In the genomic region with DNA sequence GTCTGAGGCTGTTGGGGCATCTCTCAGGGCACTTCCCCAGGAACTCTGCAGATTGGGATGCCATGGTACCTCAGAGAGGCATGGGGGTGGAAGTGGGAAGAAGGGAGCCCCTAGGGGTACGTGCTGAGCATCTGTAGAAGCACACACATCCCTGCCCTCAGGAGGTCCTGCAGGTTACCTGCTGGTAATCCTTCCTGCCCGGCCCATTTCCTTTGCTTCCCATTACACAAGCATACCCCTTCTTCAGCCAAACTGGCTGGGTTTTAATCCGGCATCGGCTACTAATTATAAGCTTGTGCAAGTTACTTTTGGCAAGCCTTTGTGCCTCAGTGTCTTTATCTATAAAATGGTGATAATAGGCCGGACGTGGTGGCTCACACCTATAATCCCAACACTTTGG, we compare ENCODE assay signal across 12 cellular contexts. TPM values are rescaled to one million over a fixed set of nuclear protein-coding genes. Genes with fewer than 3 reads are reported as not detected.
DNase-seq lines count a peak whose midpoint lies in the region; ATAC-seq and TF ChIP-seq lines count a peak whose summit lies in the region.
"Had no signal": no experiment of that assay in that cellular context is flagged by ENCODE, and none has a peak within 500 bp of the region (broad histone marks: within the 10 kb centered on the region; RNA-seq: fewer than 3 reads in every experiment).

No MANE protein-coding gene starts in this region.

- TF ChIP-seq CTCF in heart left ventricle (IDR thresholded peaks at IDR 0.05) = no peak
- TF ChIP-seq CTCF in VCaP (conservative IDR thresholded peaks at IDR 0.05) = no peak
- no peak for TF ChIP-seq CTCF in thoracic aorta (IDR thresholded peaks at IDR 0.05)

- H2BK5ac ChIP-seq in mesenchymal stem cell (ENCODE audit: low read depth, low read length, poor library complexity, severe bottlenecking) = no peak overlapping the region

- H3K9ac ChIP-seq in mesenchymal stem cell (ENCODE audit: low read length) = no peak overlapping the region

- peak overlapping the region; percentile 13 for H2BK15ac ChIP-seq in mesenchymal stem cell (ENCODE audit: low read depth, poor library complexity, severe bottlenecking)

- H3K14ac ChIP-seq in mesenchymal stem cell (ENCODE audit: low read length in 2 of 2) = no peak overlapping the region

- no peak for ATAC-seq in heart left ventricle
- ATAC-seq in left cardiac atrium = no peak
- ATAC-seq in thoracic aorta (ENCODE audit: insufficient number of reproducible peaks, low FRiP score, low read depth) = no peak
- no peak for ATAC-seq in HG03175 (IDR thresholded peaks at IDR 0.05; ENCODE audit: unreplicated experiment)

- intact Hi-C loops in heart left ventricle (cut with DNase I) = loop anchor here (1.0 to 5.0 kb wide), 5 partner anchors 37 to 97 kb away; no protein-coding TSS in a partner anchor
- intact Hi-C loops in left cardiac atrium (cut with DNase I) = loop anchor here in 1 of 2 donors (5.0 kb wide), 1 partner anchor 82 kb away; no protein-coding TSS in a partner anchor

- H3K27me3 ChIP-seq in heart left ventricle (peaks cover 0 to 16% (median 0%) of the 10 kb centered on the region in 9 donors), mesenchymal stem cell (ENCODE audit: control insufficient read depth in 1 of 2, insufficient read depth in 1 of 2, low read length in 2 of 2) (no peaks in the 10 kb centered on the region), thoracic aorta (replicated peaks; ENCODE audit: insufficient read depth) (no peaks in the 10 kb centered on the region)

- peak overlapping the region; percentile 38 for H2AK5ac ChIP-seq in mesenchymal stem cell (ENCODE audit: low read length, severe bottlenecking)

- no peak for DNase-seq in heart left ventricle
- DNase-seq in left cardiac atrium = no peak
- no peak for DNase-seq in mesenchymal stem cell
- no peak for DNase-seq in thoracic aorta (ENCODE audit: low spot score)
- DNase-seq in islet precursor cell = no peak
- no peak for DNase-seq in mucosa of gallbladder (ENCODE audit: low spot score)
- DNase-seq: NCI-H1694, NCI-H2107 had no signal

- H3K4ac ChIP-seq in mesenchymal stem cell (ENCODE audit: low read depth in 1 of 2, low read length in 2 of 2) = peak overlapping the region; percentile 30 to 73

- no peak overlapping the region for H3K4me3 ChIP-seq in heart left ventricle
- no peak overlapping the region for H3K4me3 ChIP-seq in mesenchymal stem cell (ENCODE audit: insufficient read depth in 1 of 2, low read depth in 1 of 2, low read length in 2 of 2)
- H3K4me3 ChIP-seq in thoracic aorta = no peak overlapping the region

- no peaks in the 10 kb centered on the region for H3K9me3 ChIP-seq in heart left ventricle
- no peaks in the 10 kb centered on the region for H3K9me3 ChIP-seq in mesenchymal stem cell (ENCODE audit: control insufficient read depth, low read length)
- no peaks in the 10 kb centered on the region for H3K9me3 ChIP-seq in thoracic aorta
- H3K9me3 ChIP-seq: Caco-2 had no signal

- H3K79me1 ChIP-seq in mesenchymal stem cell (replicated peaks; ENCODE audit: low read length, poor library complexity, severe bottlenecking) = peaks cover 6% of the 10 kb centered on the region

- WGBS in heart left ventricle, 4 donors = 57 to 69% (median 62%) methylated on average over 6 of the region's 6 CpGs
- 89% methylated on average over 6 of the region's 6 CpGs for WGBS in mesenchymal stem cell

- no peak overlapping the region for H3K18ac ChIP-seq in mesenchymal stem cell (ENCODE audit: low read depth in 1 of 2, low read length in 2 of 2)

- H3K27ac ChIP-seq in heart left ventricle (peak overlapping the region in 9 of 12 donors; percentile 20 to 70 (median 37)), VCaP (peak overlapping the region; percentile 33; the same call in 1 of the 2 replicates), mesenchymal stem cell (ENCODE audit: low read length, poor library complexity, severe bottlenecking) (no peak overlapping the region), thoracic aorta (peak overlapping the region; percentile 21 to 41)
- H3K27ac ChIP-seq: C4-2B had no signal

- no peak overlapping the region for H4K8ac ChIP-seq in mesenchymal stem cell (ENCODE audit: low read length)

- no peak for TF ChIP-seq POLR2A in heart left ventricle (IDR thresholded peaks at IDR 0.05)

- H3K23ac ChIP-seq in mesenchymal stem cell (ENCODE audit: low read length in 2 of 2) = no peak overlapping the region

- peak overlapping the region; percentile 61 to 87 for H2BK12ac ChIP-seq in mesenchymal stem cell (ENCODE audit: low read length in 2 of 2)

- H4K91ac ChIP-seq in mesenchymal stem cell (ENCODE audit: low read length) = no peak overlapping the region

- H3K36me3 ChIP-seq in heart left ventricle (no peaks in the 10 kb centered on the region), mesenchymal stem cell (ENCODE audit: control insufficient read depth in 1 of 2, insufficient read depth in 2 of 2, low read depth in 1 of 2, low read length in 2 of 2) (no peaks in the 10 kb centered on the region), thoracic aorta (no peaks in the 10 kb centered on the region)

- H3K4me2 ChIP-seq in mesenchymal stem cell (ENCODE audit: low read length, poor library complexity, severe bottlenecking) = no peak overlapping the region

- no peak overlapping the region for H2AFZ ChIP-seq in mesenchymal stem cell (ENCODE audit: low read depth, low read length)

- H2BK120ac ChIP-seq in mesenchymal stem cell (ENCODE audit: low read depth, low read length) = no peak overlapping the region

- peaks cover 0 to 30% (median 13%) of the 10 kb centered on the region in 12 donors for H3K4me1 ChIP-seq in heart left ventricle
- H3K4me1 ChIP-seq in mesenchymal stem cell (ENCODE audit: control insufficient read depth, insufficient read depth, low read depth, low read length) = peaks cover 17% of the 10 kb centered on the region
- peaks cover 0 to 14% of the 10 kb centered on the region in 2 donors for H3K4me1 ChIP-seq in thoracic aorta (ENCODE audit: control insufficient read depth in 1 of 2, low read depth in 2 of 2)

RNA-seq across cellular contexts. Expression of a gene that starts 3.1 kb away (rescaled TPM):
- total RNA-seq in heart left ventricle = 10 to 100 TPM; 14.4 to 65.9 (median 20.8) TPM
- polyA plus RNA-seq in heart left ventricle = 10 to 100 TPM; 10.4 to 19.0 TPM
- 10 to 100 TPM; 13.5 to 51.5 TPM for total RNA-seq in left cardiac atrium
- 5.5 TPM for polyA plus RNA-seq in mesenchymal stem cell (2013, experiment 1 of 2)
- 5.6 TPM for polyA plus RNA-seq in mesenchymal stem cell (2013, experiment 2 of 2)
- 100 to 1,000 TPM in 1 of 2 donors, 10 to 100 TPM in 1; 73.3 to 113 TPM for total RNA-seq in thoracic aorta
- total RNA-seq in mucosa of gallbladder = 50.5 TPM
